ENCODE assay signal across 11 cellular contexts in the genomic region with DNA sequence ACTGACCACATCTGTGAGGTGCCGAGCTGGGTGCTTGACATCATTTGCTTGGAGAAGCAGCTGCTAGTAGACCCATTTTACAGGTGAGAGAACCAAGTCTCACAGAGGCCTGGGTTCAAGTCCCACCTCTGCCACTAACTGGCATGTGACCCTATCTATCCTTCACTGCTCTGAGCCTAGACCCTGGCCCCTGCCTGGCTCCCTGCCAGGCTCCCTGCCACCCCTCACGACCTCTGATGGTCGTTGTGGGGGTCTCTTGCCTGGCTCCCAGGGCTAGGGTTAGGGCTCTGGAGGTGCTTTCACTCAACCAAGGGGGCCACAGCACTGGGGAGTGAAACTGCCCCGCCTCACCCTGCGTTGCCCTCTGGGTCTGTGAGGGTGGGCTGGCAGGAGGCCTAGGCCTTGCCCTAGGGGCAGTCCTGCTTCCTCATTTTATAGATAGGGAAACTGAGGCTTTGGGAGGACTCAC. TPM values are rescaled to one million over a fixed set of nuclear protein-coding genes. Genes with fewer than 3 reads are reported as not detected.
DNase-seq lines count a peak whose midpoint lies in the region; ATAC-seq, FAIRE-seq and TF ChIP-seq lines count a peak whose summit lies in the region.
"Had no signal": no experiment of that assay in that cellular context is flagged by ENCODE, and none has a peak within 500 bp of the region (broad histone marks: within the 10 kb centered on the region; RNA-seq: fewer than 3 reads in every experiment).

No MANE protein-coding gene starts in this region.

- ATAC-seq in right lobe of liver = peak in 3 of 4 donors; percentile 2 to 4 (median 3)

- no peak for TF ChIP-seq POLR2A in right lobe of liver (IDR thresholded peaks at IDR 0.05)
- TF ChIP-seq POLR2A in stomach (IDR thresholded peaks at IDR 0.05) = no peak
- TF ChIP-seq POLR2A in GM12891 (IDR thresholded peaks at IDR 0.05; ENCODE audit: low read depth, low read length) = no peak

- intact Hi-C loops in right lobe of liver (cut with DNase I) (no loop called here), stomach (cut with DNase I; ENCODE audit: low total_unique reads) (no loop called here)

- peak; percentile 55 for DNase-seq in activated CD8-positive, alpha-beta memory T cell treated with anti-CD3 and anti-CD28 coated beads for 24 hours
- no peak for DNase-seq in activated CD8-positive, alpha-beta memory T cell treated with anti-CD3 and anti-CD28 coated beads, Interleukin-2, amount 50 U/mL, for 4 hours
- peak; percentile 51 for DNase-seq in activated CD8-positive, alpha-beta memory T cell treated with anti-CD3 and anti-CD28 coated beads, Interleukin-2, amount 50 U/mL, for 48 hours
- peak in 2 of 3 donors; percentile 47 to 50 for DNase-seq in right lobe of liver
- DNase-seq in stomach = peak; percentile 19
- DNase-seq in NCI-H1105 (lab: John Stamatoyannopoulos, UW) = no peak
- no peak for DNase-seq in stimulated activated CD4-positive, alpha-beta T cell treated with anti-CD3 and anti-CD28 coated beads, Interleukin-15, amount 100 ng/mL, for 24 hours
- DNase-seq in GM12891 (ENCODE audit: insufficient read length, low spot score) = no peak
- DNase-seq: dermis blood vessel endothelial cell, NCI-H2081 treated with DMSO at 0.1 percent for 48 hours had no signal

- no peak for TF ChIP-seq CTCF in right lobe of liver (IDR thresholded peaks at IDR 0.05)
- TF ChIP-seq CTCF in stomach (IDR thresholded peaks at IDR 0.05) = no peak

- H3K9me3 ChIP-seq in right lobe of liver = no peaks in the 10 kb centered on the region
- H3K9me3 ChIP-seq in stomach = no peaks in the 10 kb centered on the region
- H3K9me3 ChIP-seq: thyroid gland had no signal

- H3K27me3 ChIP-seq in right lobe of liver = no peaks in the 10 kb centered on the region
- no peaks in the 10 kb centered on the region for H3K27me3 ChIP-seq in stomach
- H3K27me3 ChIP-seq: thyroid gland had no signal

- H3K36me3 ChIP-seq in right lobe of liver (peaks cover 0 to 35% (median 18%) of the 10 kb centered on the region in 4 donors), stomach (peaks cover 26 to 53% (median 50%) of the 10 kb centered on the region in 4 donors)

- H3K27ac ChIP-seq in right lobe of liver = peak overlapping the region in 2 of 3 donors; percentile 19 to 60
- H3K27ac ChIP-seq in stomach = peak overlapping the region in 4 of 5 donors; percentile 8 to 79 (median 66)

- WGBS in right lobe of liver (ENCODE audit: insufficient coverage, low coverage, low lambda C conversion rate, missing lambda C conversion rate) = 37% methylated on average over 2 of the region's 5 CpGs
- WGBS in stomach, 5 donors = 70 to 90% (median 82%) methylated on average over 3 to 5 of the region's 5 CpGs

- H3K4me3 ChIP-seq in right lobe of liver (no peak overlapping the region), stomach (no peak overlapping the region)
- H3K4me3 ChIP-seq: thyroid gland had no signal

- TF ChIP-seq EP300 in stomach (IDR thresholded peaks at IDR 0.05) = no peak

- FAIRE-seq in GM12891 (lab: Jason Lieb, UNC) = no peak

- peaks cover 0 to 33% (median 4%) of the 10 kb centered on the region in 4 donors for H3K4me1 ChIP-seq in right lobe of liver
- H3K4me1 ChIP-seq in stomach = peaks cover 9 to 46% (median 31%) of the 10 kb centered on the region in 4 donors

TF ChIP-seq in GM12891, 5 proteins besides CTCF, POLR2A, EP300 and RAD21:
- TF ChIP-seq POLR2AphosphoS5 (IDR thresholded peaks at IDR 0.05; ENCODE audit: low read depth, low read length) = no peak
- TF ChIP-seq TAF1 (IDR thresholded peaks at IDR 0.05; ENCODE audit: low read depth, low read length) = no peak
- no peak for TF ChIP-seq SPI1 (IDR thresholded peaks at IDR 0.05; ENCODE audit: low read depth, low read length)
- no peak for TF ChIP-seq POU2F2 (IDR thresholded peaks at IDR 0.05; ENCODE audit: low read depth, low read length)
- no peak for TF ChIP-seq PAX5 (IDR thresholded peaks at IDR 0.05; ENCODE audit: insufficient read depth, low read length, severe bottlenecking)

RNA-seq across cellular contexts. Expression of a gene that starts 7.2 kb away (rescaled TPM):
- total RNA-seq in right lobe of liver (100 to 1,000 TPM in 3 of 6 experiments, 10 to 100 TPM in 3; 94.4 to 120 (median 103) TPM), stomach (1,000 to 10,000 TPM in 1 of 5 donors, 100 to 1,000 TPM in 4; 162 to 1,174 (median 290) TPM)
- polyA plus RNA-seq in stomach = 100 to 1,000 TPM; 103 to 197 (median 127) TPM
- 112 TPM for polyA plus RNA-seq in GM12891 (2012; ENCODE audit: low read depth, missing spikeins)

RNA-seq across cellular contexts. Expression of a gene that starts 43.5 kb away (rescaled TPM):
- total RNA-seq in right lobe of liver (10 to 100 TPM; 34.9 to 51.8 (median 40.7) TPM), stomach (100 to 1,000 TPM in 2 of 5 donors, 10 to 100 TPM in 3; 31.8 to 151 (median 89.9) TPM)
- polyA plus RNA-seq in stomach = 10 to 100 TPM in 2 of 3 donors, 1 to 10 TPM in 1; 9.0 to 26.7 (median 11.1) TPM
- polyA plus RNA-seq in GM12891 (2012; ENCODE audit: low read depth, missing spikeins) = 26.2 TPM

Comparison
In these comparisons a context has a peak if more than half of its experiments do, and no peak if none do; other contexts are left out.
1. DNase-seq: peak in activated CD8-positive, alpha-beta memory T cell treated with anti-CD3 and anti-CD28 coated beads for 24 hours (single experiment), activated CD8-positive, alpha-beta memory T cell treated with anti-CD3 and anti-CD28 coated beads, Interleukin-2, amount 50 U/mL, for 48 hours (single experiment), right lobe of liver (2 of 3) and stomach (single experiment); none in activated CD8-positive, alpha-beta memory T cell treated with anti-CD3 and anti-CD28 coated beads, Interleukin-2, amount 50 U/mL, for 4 hours (single experiment), NCI-H1105 (single experiment), stimulated activated CD4-positive, alpha-beta T cell treated with anti-CD3 and anti-CD28 coated beads, Interleukin-15, amount 100 ng/mL, for 24 hours (single experiment) and GM12891 (single experiment).